ENCODE assay signal across 8 cellular contexts in genomic region chr18:12947355-12948054, GRCh38. TPM values are rescaled to one million over a fixed set of nuclear protein-coding genes. Genes with fewer than 3 reads are reported as not detected.
A peak's percentile ranks its signal among the peaks of the same experiment; 100 is the strongest.
DNase-seq lines count a peak whose midpoint lies in the region; ATAC-seq and TF ChIP-seq lines count a peak whose summit lies in the region.

TSS of gene SEH1L (plus strand) at chr18:12948011. CDS start at chr18:12948122, 111 bp downstream.

- H3K27ac Mint-ChIP-seq in activated CD4-positive, alpha-beta T cell treated with anti-CD3 and anti-CD28 coated beads, Interleukin-2, amount 10 ng/mL, durations not matched to agents 7 days and 5 days: peak within 1 kb of the TSS; percentile 98

- peaks cover 28% of the 10 kb centered on the region for H3K36me3 Mint-ChIP-seq in activated CD4-positive, alpha-beta T cell treated with anti-CD3 and anti-CD28 coated beads, Interleukin-2, amount 10 ng/mL, durations not matched to agents 7 days and 5 days (ENCODE audit: low read depth)

- CTCF ChIA-PET in BJ (lab: Yijun Ruan, JAX): no interaction called here
- CTCF ChIA-PET in activated CD4-positive, alpha-beta T cell treated with anti-CD3 and anti-CD28 coated beads, Interleukin-2, amount 10 ng/mL, durations not matched to agents 7 days and 5 days (lab: Charles Lee): interaction anchor here (1.2 kb wide), 1 partner anchor 13 kb away, joined by 3 read pairs; no protein-coding TSS in a partner anchor

- DNase-seq in BJ (ENCODE audit: low read depth) (peak; percentile 76), NCI-H69 (lab: John Stamatoyannopoulos, UW) (peak; percentile 100), coronary artery (ENCODE audit: low spot score) (peak; percentile 99), left kidney (ENCODE audit: low read depth, low spot score) (peak; percentile 99)
- DNase-seq in activated CD4-positive, alpha-beta T cell treated with anti-CD3 and anti-CD28 coated beads, Interleukin-2, amount 10 ng/mL, durations not matched to agents 7 days and 5 days: peak; percentile 99
- peak; percentile 100 for DNase-seq in stimulated activated CD4-positive, alpha-beta T cell treated with anti-CD3 and anti-CD28 coated beads, Interleukin-1b, Interleukin-23, amount 100 ng/mL, for 48 hours

- TF ChIP-seq CTCF in BJ (IDR thresholded peaks at IDR 0.05; ENCODE audit: insufficient read depth, low read depth, low read length): no peak
- no peak for TF ChIP-seq CTCF in coronary artery (IDR thresholded peaks at IDR 0.05)

- H3K27me3 Mint-ChIP-seq in activated CD4-positive, alpha-beta T cell treated with anti-CD3 and anti-CD28 coated beads, Interleukin-2, amount 10 ng/mL, durations not matched to agents 7 days and 5 days: no peaks in the 10 kb centered on the region

- no peaks in the 10 kb centered on the region for H3K36me3 ChIP-seq in BJ (ENCODE audit: control insufficient read depth, insufficient read depth, low read length)

- H3K4me3 Mint-ChIP-seq in activated CD4-positive, alpha-beta T cell treated with anti-CD3 and anti-CD28 coated beads, Interleukin-2, amount 10 ng/mL, durations not matched to agents 7 days and 5 days: peak within 1 kb of the TSS; percentile 88

- H3K4me3 ChIP-seq in BJ (ENCODE audit: low read depth, low read length) (peak within 1 kb of the TSS; percentile 85), coronary artery (peak within 1 kb of the TSS; percentile 81)

- peaks cover 4% of the 10 kb centered on the region for H3K9me3 Mint-ChIP-seq in activated CD4-positive, alpha-beta T cell treated with anti-CD3 and anti-CD28 coated beads, Interleukin-2, amount 10 ng/mL, durations not matched to agents 7 days and 5 days

- no peaks in the 10 kb centered on the region for H3K27me3 ChIP-seq in BJ (ENCODE audit: control insufficient read depth, insufficient read depth, low read length)

- H3K4me1 Mint-ChIP-seq in activated CD4-positive, alpha-beta T cell treated with anti-CD3 and anti-CD28 coated beads, Interleukin-2, amount 10 ng/mL, durations not matched to agents 7 days and 5 days: peaks cover 51% of the 10 kb centered on the region

- peak; percentile 65 for ATAC-seq in GM19351 (IDR thresholded peaks at IDR 0.05; ENCODE audit: unreplicated experiment)
- ATAC-seq in HG03520 (IDR thresholded peaks at IDR 0.05; ENCODE audit: unreplicated experiment): peak; percentile 73

- POLR2A ChIA-PET in BJ (lab: Charles Lee): interaction anchor here (0.7 kb wide), 1 partner anchor 52 kb away, joined by 5 read pairs; no protein-coding TSS in a partner anchor
- POLR2A ChIA-PET in activated CD4-positive, alpha-beta T cell treated with anti-CD3 and anti-CD28 coated beads, Interleukin-2, amount 10 ng/mL, durations not matched to agents 7 days and 5 days (lab: Charles Lee): no interaction called here

- peak within 1 kb of the TSS; percentile 95 to 97 for H3K27ac ChIP-seq in coronary artery

RNA-seq across cellular contexts. Expression of gene SEH1L, which starts in this region (rescaled TPM):
- polyA plus RNA-seq in BJ (2011; rRNA removed): 32.3 and 59.0 TPM in 2 replicates
- 50.5 and 56.8 TPM in 2 replicates for polyA minus RNA-seq in BJ (2011; rRNA and poly(A)+ RNA removed)
- total RNA-seq in activated CD4-positive, alpha-beta T cell treated with anti-CD3 and anti-CD28 coated beads, Interleukin-2, amount 10 ng/mL, durations not matched to agents 7 days and 5 days: 10 to 100 TPM; 50.5 to 54.3 TPM

Comparison
In these comparisons a context has a peak if more than half of its experiments do, and no peak if none do; other contexts are left out.
1. Peak in every context shown above with its lines: DNase-seq, ATAC-seq, H3K4me3 ChIP-seq and H3K27ac ChIP-seq.